Comparison of ENCODE assay signal across 8 cellular contexts in genomic region chr6:21588812-21589811, GRCh38. TPM values are rescaled to one million over a fixed set of nuclear protein-coding genes. Genes with fewer than 3 reads are reported as not detected.
DNase-seq lines count a peak whose midpoint lies in the region; TF ChIP-seq lines count a peak whose summit lies in the region.

No MANE protein-coding gene starts in this region.

- no peaks in the 10 kb centered on the region for H3K36me3 Mint-ChIP-seq in activated naive CD4-positive, alpha-beta T cell treated with anti-CD3 and anti-CD28 coated beads, Interleukin-2, amount 50 U/mL, for 24 hours
- peaks cover 5% of the 10 kb centered on the region for H3K36me3 Mint-ChIP-seq in glutamatergic neuron (ENCODE audit: unreplicated experiment)
- H3K36me3 Mint-ChIP-seq in osteocyte (ENCODE audit: unreplicated experiment): no peaks in the 10 kb centered on the region

- no peaks in the 10 kb centered on the region for H3K27me3 ChIP-seq in transverse colon

- H3K4me1 ChIP-seq in transverse colon: peaks cover 5 to 21% (median 12%) of the 10 kb centered on the region in 4 donors

- H3K4me3 Mint-ChIP-seq in activated naive CD4-positive, alpha-beta T cell treated with anti-CD3 and anti-CD28 coated beads, Interleukin-2, amount 50 U/mL, for 24 hours: peak overlapping the region; percentile 88
- H3K4me3 Mint-ChIP-seq in glutamatergic neuron (ENCODE audit: unreplicated experiment): peak overlapping the region; percentile 99
- H3K4me3 Mint-ChIP-seq in osteocyte (ENCODE audit: unreplicated experiment): peak overlapping the region; percentile 95

- H3K9me3 ChIP-seq in transverse colon: no peaks in the 10 kb centered on the region

- H3K27me3 Mint-ChIP-seq in activated naive CD4-positive, alpha-beta T cell treated with anti-CD3 and anti-CD28 coated beads, Interleukin-2, amount 50 U/mL, for 24 hours: peaks cover 28% of the 10 kb centered on the region
- H3K27me3 Mint-ChIP-seq in glutamatergic neuron (ENCODE audit: unreplicated experiment) (peaks cover 28% of the 10 kb centered on the region), osteocyte (ENCODE audit: unreplicated experiment) (no peaks in the 10 kb centered on the region)

- 0% methylated on average over 4 to 42 of the region's 42 CpGs for WGBS in transverse colon (ENCODE audit: low coverage in 1 of 2), 2 donors

- H3K4me3 ChIP-seq in HFF-Myc (replicated peaks; ENCODE audit: low read depth, low read length): peak overlapping the region; percentile 65
- peak overlapping the region; percentile 45 to 72 (median 62) for H3K4me3 ChIP-seq in transverse colon

- peaks cover 12% of the 10 kb centered on the region for H3K4me1 Mint-ChIP-seq in activated naive CD4-positive, alpha-beta T cell treated with anti-CD3 and anti-CD28 coated beads, Interleukin-2, amount 50 U/mL, for 24 hours
- H3K4me1 Mint-ChIP-seq in glutamatergic neuron (ENCODE audit: low read depth, unreplicated experiment): peaks cover 18% of the 10 kb centered on the region
- H3K4me1 Mint-ChIP-seq in osteocyte (ENCODE audit: unreplicated experiment): peaks cover 19% of the 10 kb centered on the region

- intact Hi-C loops in transverse colon (cut with DNase I; ENCODE audit: low total_unique reads): loop anchor here (10.0 kb wide), 2 partner anchors 804 to 1024 kb away; no protein-coding TSS in a partner anchor

- TF ChIP-seq CTCF in HFF-Myc (IDR thresholded peaks at IDR 0.05; ENCODE audit: low read depth, low read length, missing control alignments) (peak; percentile 83), glutamatergic neuron (IDR thresholded peaks at IDR 0.05; ENCODE audit: partially characterized antibody, unreplicated experiment) (peak; percentile 86), osteocyte (IDR thresholded peaks at IDR 0.05) (peak; percentile 99), transverse colon (IDR thresholded peaks at IDR 0.05) (peak; percentile 82 to 94 (median 92))

- DNase-seq in HFF-Myc (ENCODE audit: extremely low read depth, low read depth) (no peak), NAMALWA (ENCODE audit: low spot score) (peak; percentile 88), SK-N-DZ (ENCODE audit: low spot score) (peak; percentile 84), glutamatergic neuron (peak; percentile 97), osteocyte (ENCODE audit: extremely low spot score, unreplicated experiment) (peak; percentile 95), transverse colon (peak; percentile 91)

- in situ Hi-C loops in transverse colon (cut with MboI; ENCODE audit: low pct_ligation_motif_present in 1 of 4, low pct_unique_long_range_greater_than_20kb in 1 of 4, low sequenced_read_pairs in 3 of 4): loop anchor here (5.0 to 25.0 kb wide), 3 partner anchors 1024 to 1027 kb away; no protein-coding TSS in a partner anchor

- no peaks in the 10 kb centered on the region for H3K36me3 ChIP-seq in transverse colon

- no peaks in the 10 kb centered on the region for H3K9me3 Mint-ChIP-seq in activated naive CD4-positive, alpha-beta T cell treated with anti-CD3 and anti-CD28 coated beads, Interleukin-2, amount 50 U/mL, for 24 hours
- H3K9me3 Mint-ChIP-seq in glutamatergic neuron (ENCODE audit: unreplicated experiment) (peaks cover 20% of the 10 kb centered on the region), osteocyte (ENCODE audit: unreplicated experiment) (peaks cover under 1% of the 10 kb centered on the region)

- no peak overlapping the region for H3K27ac Mint-ChIP-seq in activated naive CD4-positive, alpha-beta T cell treated with anti-CD3 and anti-CD28 coated beads, Interleukin-2, amount 50 U/mL, for 24 hours
- peak overlapping the region; percentile 100 for H3K27ac Mint-ChIP-seq in glutamatergic neuron (ENCODE audit: unreplicated experiment)
- peak overlapping the region; percentile 93 for H3K27ac Mint-ChIP-seq in osteocyte (ENCODE audit: unreplicated experiment)

- TF ChIP-seq POLR2A in GM10847 (IDR thresholded peaks at IDR 0.05; ENCODE audit: extremely low read depth, insufficient read length) (peak; percentile 39), transverse colon (IDR thresholded peaks at IDR 0.05) (peak; percentile 78)

- no peak for TF ChIP-seq EP300 in transverse colon (IDR thresholded peaks at IDR 0.05; ENCODE audit: low read depth)

- H3K27ac ChIP-seq in transverse colon: peak overlapping the region; percentile 90 to 94 (median 91)

RNA-seq across cellular contexts. Expression of gene SOX4, which starts 4.4 kb away (rescaled TPM):
- 39.6 and 42.6 TPM in 2 replicates for polyA plus RNA-seq in SK-N-DZ (2014; cell fraction: cytosol; rRNA removed)
- polyA plus RNA-seq in SK-N-DZ (2014; cell fraction: nucleus; rRNA removed): 27.2 and 29.4 TPM in 2 replicates
- 269 TPM for total RNA-seq in glutamatergic neuron (ENCODE audit: unreplicated experiment)
- 110 and 118 TPM in 2 replicates for total RNA-seq in osteocyte
- 10 to 100 TPM in 3 of 4 donors, 1 to 10 TPM in 1; 7.5 to 25.3 (median 12.9) TPM for total RNA-seq in transverse colon
